In the genomic region with DNA sequence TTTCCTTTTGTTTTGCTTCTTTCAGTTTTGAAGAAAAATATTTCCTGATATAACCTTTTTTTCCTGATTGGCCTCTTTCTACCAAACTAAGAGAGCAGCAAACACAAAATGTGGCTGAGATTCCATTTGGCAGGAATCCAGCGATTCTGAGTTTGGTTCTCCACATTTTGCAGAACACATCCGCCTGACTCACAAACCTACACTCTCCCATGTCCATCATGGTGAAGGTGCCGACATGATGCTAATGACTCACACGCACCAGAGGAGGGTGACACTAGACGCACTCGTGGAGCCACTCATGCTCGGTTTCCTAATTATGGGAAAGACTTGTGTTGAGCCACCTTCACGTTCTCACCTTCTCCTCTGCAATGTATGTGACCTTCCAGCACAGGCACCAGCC, we compare ENCODE assay signal across 1 cellular context.
A peak's percentile ranks its signal among the peaks of the same experiment; 100 is the strongest.
TF ChIP-seq lines count a peak whose summit lies in the region.

No MANE protein-coding gene starts in this region.

TF ChIP-seq in K562, 482 proteins besides CTCF, POLR2A, EP300 and RAD21 (continued from another document):
- TF ChIP-seq, protein P1, sequence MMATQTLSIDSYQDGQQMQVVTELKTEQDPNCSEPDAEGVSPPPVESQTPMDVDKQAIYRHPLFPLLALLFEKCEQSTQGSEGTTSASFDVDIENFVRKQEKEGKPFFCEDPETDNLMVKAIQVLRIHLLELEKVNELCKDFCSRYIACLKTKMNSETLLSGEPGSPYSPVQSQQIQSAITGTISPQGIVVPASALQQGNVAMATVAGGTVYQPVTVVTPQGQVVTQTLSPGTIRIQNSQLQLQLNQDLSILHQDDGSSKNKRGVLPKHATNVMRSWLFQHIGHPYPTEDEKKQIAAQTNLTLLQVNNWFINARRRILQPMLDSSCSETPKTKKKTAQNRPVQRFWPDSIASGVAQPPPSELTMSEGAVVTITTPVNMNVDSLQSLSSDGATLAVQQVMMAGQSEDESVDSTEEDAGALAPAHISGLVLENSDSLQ (IDR thresholded peaks at IDR 0.05) = peak; percentile 63
- TF ChIP-seq ZNF124 (CRISPR knock-in tag; IDR thresholded peaks at IDR 0.05) = no peak
- TF ChIP-seq NONO (IDR thresholded peaks at IDR 0.05; ENCODE audit: low read depth in 2 of 2, low read length in 1 of 2) = no peak
- no peak for TF ChIP-seq GABPB2 (CRISPR knock-in tag; conservative IDR thresholded peaks at IDR 0.05)
- peak; percentile 75 for TF ChIP-seq NFIC (IDR thresholded peaks at IDR 0.05)
- no peak for TF ChIP-seq NRF1 (conservative IDR thresholded peaks at IDR 0.05 in 1 of 2, IDR thresholded peaks at IDR 0.05 in 1 of 2)
- no peak for TF ChIP-seq POLR2AphosphoS2 (IDR thresholded peaks at IDR 0.05; ENCODE audit: low read length)
- TF ChIP-seq, protein P2, sequence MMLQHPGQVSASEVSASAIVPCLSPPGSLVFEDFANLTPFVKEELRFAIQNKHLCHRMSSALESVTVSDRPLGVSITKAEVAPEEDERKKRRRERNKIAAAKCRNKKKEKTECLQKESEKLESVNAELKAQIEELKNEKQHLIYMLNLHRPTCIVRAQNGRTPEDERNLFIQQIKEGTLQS (IDR thresholded peaks at IDR 0.05) = 0 out of 2 replicates have a peak, but pooled peaks have one; percentile 26
- TF ChIP-seq, protein P2 (CRISPR knock-in tag; conservative IDR thresholded peaks at IDR 0.05) = no peak
- no peak for TF ChIP-seq ELF4 (CRISPR knock-in tag; IDR thresholded peaks at IDR 0.05)
- TF ChIP-seq FOSL1 (tag; conservative IDR thresholded peaks at IDR 0.05) = peak; percentile 49
- no peak for TF ChIP-seq SMAD2 (IDR thresholded peaks at IDR 0.05; ENCODE audit: low read depth, low read length)
